21 cellular contexts compared by ENCODE assay signal in the genomic region with DNA sequence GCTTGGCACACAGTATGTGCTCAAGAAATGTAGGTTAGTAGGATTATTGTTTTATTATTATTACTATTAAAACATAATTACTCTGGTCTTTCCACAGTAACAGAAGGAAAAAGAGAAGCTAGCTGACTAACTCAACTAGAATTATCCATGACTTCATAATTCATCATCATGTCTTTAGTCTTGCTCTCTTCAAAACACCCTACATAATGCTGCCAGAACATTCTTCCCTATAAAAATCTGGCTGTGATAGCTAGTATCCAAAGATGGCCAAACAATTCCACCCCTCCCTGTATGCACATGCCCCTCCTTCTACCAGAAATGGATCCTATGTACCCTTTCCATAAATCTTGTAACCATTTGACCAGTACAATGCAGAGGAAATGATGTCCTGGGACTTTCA. TPM values are rescaled to one million over a fixed set of nuclear protein-coding genes. Genes with fewer than 3 reads are reported as not detected.
DNase-seq lines count a peak whose midpoint lies in the region; ATAC-seq, FAIRE-seq and TF ChIP-seq lines count a peak whose summit lies in the region.
"Had no signal": no experiment of that assay in that cellular context is flagged by ENCODE, and none has a peak within 500 bp of the region (broad histone marks: within the 10 kb centered on the region; RNA-seq: fewer than 3 reads in every experiment).

No MANE protein-coding gene starts in this region.

- peaks cover 11% of the 10 kb centered on the region for H3K27me3 Mint-ChIP-seq in astrocyte (ENCODE audit: low read depth, unreplicated experiment)
- H3K27me3 Mint-ChIP-seq in T-helper 2 cell treated with Interferon-gamma antibody and Interleukin-4, amounts not matched to agents 5 μg/mL and 100 μg/mL, for 36 hours (ENCODE audit: low read depth), result peaks cover 11% of the 10 kb centered on the region

- H3K9ac ChIP-seq in astrocyte (ENCODE audit: low read length), result no peak overlapping the region
- H3K9ac ChIP-seq: BLaER1 treated with 17β-estradiol and CSF1 and Interleukin-3, amounts not matched to agents 10 nM and 100 nM had no signal

- H2AFZ ChIP-seq in astrocyte (ENCODE audit: low read depth, low read length), result no peak overlapping the region
- H2AFZ ChIP-seq: GM23338 had no signal

- H3K4me3 Mint-ChIP-seq in astrocyte (ENCODE audit: unreplicated experiment), result no peak overlapping the region
- H3K4me3 Mint-ChIP-seq in T-helper 2 cell treated with Interferon-gamma antibody and Interleukin-4, amounts not matched to agents 5 μg/mL and 100 μg/mL, for 36 hours, result no peak overlapping the region
- H3K4me3 Mint-ChIP-seq: CD8-positive, alpha-beta T cell; GM23338 had no signal

- peaks cover 1% of the 10 kb centered on the region for H3K9me3 Mint-ChIP-seq in astrocyte (ENCODE audit: unreplicated experiment)
- H3K9me3 Mint-ChIP-seq in T-helper 2 cell treated with Interferon-gamma antibody and Interleukin-4, amounts not matched to agents 5 μg/mL and 100 μg/mL, for 36 hours, result no peaks in the 10 kb centered on the region
- H3K9me3 Mint-ChIP-seq: CD8-positive, alpha-beta T cell had no signal

- no peaks in the 10 kb centered on the region for H3K4me1 Mint-ChIP-seq in astrocyte (ENCODE audit: low read depth, unreplicated experiment)
- H3K4me1 Mint-ChIP-seq in T-helper 2 cell treated with Interferon-gamma antibody and Interleukin-4, amounts not matched to agents 5 μg/mL and 100 μg/mL, for 36 hours (ENCODE audit: low read depth), result peaks cover 12% of the 10 kb centered on the region

- H3K27me3 ChIP-seq in astrocyte (ENCODE audit: insufficient read depth, low read length), result peaks cover 2% of the 10 kb centered on the region
- H3K27me3 ChIP-seq: BLaER1 treated with 17β-estradiol and CSF1 and Interleukin-3, amounts not matched to agents 10 nM and 100 nM; Peyer's patch had no signal

- H3K4me3 ChIP-seq in astrocyte (ENCODE audit: insufficient read depth, low read depth, low read length), result no peak overlapping the region
- no peak overlapping the region for H3K4me3 ChIP-seq in foreskin fibroblast (ENCODE audit: low read depth in 1 of 2, low read length in 2 of 2)
- H3K4me3 ChIP-seq: BLaER1 treated with 17β-estradiol and CSF1 and Interleukin-3, amounts not matched to agents 10 nM and 100 nM; GM23338; Peyer's patch had no signal

- FAIRE-seq in astrocyte (lab: Jason Lieb, UNC), result peak; percentile 65
- FAIRE-seq: A204.1, GM19239 had no signal

- no peak for TF ChIP-seq CTCF in astrocyte (IDR thresholded peaks at IDR 0.05; ENCODE audit: insufficient read depth, low read depth, low read length)
- TF ChIP-seq CTCF in foreskin fibroblast (IDR thresholded peaks at IDR 0.05; ENCODE audit: low read depth, low read length), result no peak

- no peaks in the 10 kb centered on the region for H3K9me3 ChIP-seq in astrocyte (ENCODE audit: insufficient read depth, low read depth, low read length)
- H3K9me3 ChIP-seq: Peyer's patch had no signal

- no peaks in the 10 kb centered on the region for H3K36me3 Mint-ChIP-seq in astrocyte (ENCODE audit: low read depth, unreplicated experiment)
- H3K36me3 Mint-ChIP-seq in T-helper 2 cell treated with Interferon-gamma antibody and Interleukin-4, amounts not matched to agents 5 μg/mL and 100 μg/mL, for 36 hours (ENCODE audit: low read depth), result no peaks in the 10 kb centered on the region
- H3K36me3 Mint-ChIP-seq: CD8-positive, alpha-beta T cell had no signal

- H3K36me3 ChIP-seq in astrocyte (ENCODE audit: insufficient read depth, low read length), result no peaks in the 10 kb centered on the region
- H3K36me3 ChIP-seq: BLaER1 treated with 17β-estradiol and CSF1 and Interleukin-3, amounts not matched to agents 10 nM and 100 nM; Peyer's patch had no signal

- H3K79me2 ChIP-seq in astrocyte (ENCODE audit: insufficient read depth, low read length), result no peaks in the 10 kb centered on the region

- no peak overlapping the region for H3K27ac Mint-ChIP-seq in astrocyte (ENCODE audit: unreplicated experiment)
- no peak overlapping the region for H3K27ac Mint-ChIP-seq in T-helper 2 cell treated with Interferon-gamma antibody and Interleukin-4, amounts not matched to agents 5 μg/mL and 100 μg/mL, for 36 hours
- H3K27ac Mint-ChIP-seq: CD8-positive, alpha-beta T cell; GM23338 had no signal

- peak; percentile 12 for DNase-seq in AG08396 (ENCODE audit: low spot score)
- DNase-seq in HCEC 1CT, result peak; percentile 51
- DNase-seq in astrocyte (ENCODE audit: low read depth), result peak; percentile 28
- DNase-seq in foreskin fibroblast, result peak; percentile 19 to 60
- no peak for DNase-seq in sciatic nerve (ENCODE audit: low spot score)
- no peak for DNase-seq in iPS-NIHi7 (ENCODE audit: extremely low spot score)
- no peak for DNase-seq in T-helper 2 cell treated with Interferon-gamma antibody and Interleukin-4, amounts not matched to agents 5 μg/mL and 100 μg/mL, for 36 hours (ENCODE audit: low spot score)
- DNase-seq: Calu3; CD8-positive, alpha-beta T cell; DMS53; NCI-H1105; NCI-H1694; NCI-H2081 treated with DMSO at 0.1 percent for 48 hours; NCI-H446 treated with DMSO at 0.1 percent for 48 hours; Peyer's patch; Right ventricle myocardium superior had no signal

- no peak overlapping the region for H3K4me2 ChIP-seq in astrocyte (ENCODE audit: low read length)
- H3K4me2 ChIP-seq: BLaER1 treated with 17β-estradiol and CSF1 and Interleukin-3, amounts not matched to agents 10 nM and 100 nM; GM23338 had no signal

- H3K27ac ChIP-seq in astrocyte (ENCODE audit: low read depth, low read length), result no peak overlapping the region
- H3K27ac ChIP-seq: BLaER1 treated with 17β-estradiol and CSF1 and Interleukin-3, amounts not matched to agents 10 nM and 100 nM; Peyer's patch had no signal

- ATAC-seq in sciatic nerve (no peak), GM18861 (IDR thresholded peaks at IDR 0.05; ENCODE audit: unreplicated experiment) (no peak)
- ATAC-seq: CD8-positive, alpha-beta T cell; GM23338 had no signal

- peaks cover 6% of the 10 kb centered on the region for H3K4me1 ChIP-seq in astrocyte (ENCODE audit: insufficient read depth, low read length)

- intact Hi-C loops in sciatic nerve (cut with DNase I), result no loop called here

- no peaks in the 10 kb centered on the region for H4K20me1 ChIP-seq in astrocyte (ENCODE audit: insufficient read depth, low read length)
- H4K20me1 ChIP-seq: BLaER1 treated with 17β-estradiol and CSF1 and Interleukin-3, amounts not matched to agents 10 nM and 100 nM had no signal

RNA-seq across cellular contexts. Expression of gene SRGAP3, which starts 48.8 kb away (rescaled TPM):
- 3.9 and 5.4 TPM in 2 replicates for total RNA-seq in astrocyte
- 14.4 TPM for total RNA-seq in sciatic nerve

Comparison
In these comparisons a context has a peak if more than half of its experiments do, and no peak if none do; other contexts are left out.
1. DNase-seq: peak in AG08396 (single experiment), HCEC 1CT (single experiment), astrocyte (single experiment) and foreskin fibroblast (2 of 2); none in sciatic nerve (single experiment), iPS-NIHi7 (single experiment) and T-helper 2 cell treated with Interferon-gamma antibody and Interleukin-4, amounts not matched to agents 5 μg/mL and 100 μg/mL, for 36 hours (single experiment).